In the genomic region with DNA sequence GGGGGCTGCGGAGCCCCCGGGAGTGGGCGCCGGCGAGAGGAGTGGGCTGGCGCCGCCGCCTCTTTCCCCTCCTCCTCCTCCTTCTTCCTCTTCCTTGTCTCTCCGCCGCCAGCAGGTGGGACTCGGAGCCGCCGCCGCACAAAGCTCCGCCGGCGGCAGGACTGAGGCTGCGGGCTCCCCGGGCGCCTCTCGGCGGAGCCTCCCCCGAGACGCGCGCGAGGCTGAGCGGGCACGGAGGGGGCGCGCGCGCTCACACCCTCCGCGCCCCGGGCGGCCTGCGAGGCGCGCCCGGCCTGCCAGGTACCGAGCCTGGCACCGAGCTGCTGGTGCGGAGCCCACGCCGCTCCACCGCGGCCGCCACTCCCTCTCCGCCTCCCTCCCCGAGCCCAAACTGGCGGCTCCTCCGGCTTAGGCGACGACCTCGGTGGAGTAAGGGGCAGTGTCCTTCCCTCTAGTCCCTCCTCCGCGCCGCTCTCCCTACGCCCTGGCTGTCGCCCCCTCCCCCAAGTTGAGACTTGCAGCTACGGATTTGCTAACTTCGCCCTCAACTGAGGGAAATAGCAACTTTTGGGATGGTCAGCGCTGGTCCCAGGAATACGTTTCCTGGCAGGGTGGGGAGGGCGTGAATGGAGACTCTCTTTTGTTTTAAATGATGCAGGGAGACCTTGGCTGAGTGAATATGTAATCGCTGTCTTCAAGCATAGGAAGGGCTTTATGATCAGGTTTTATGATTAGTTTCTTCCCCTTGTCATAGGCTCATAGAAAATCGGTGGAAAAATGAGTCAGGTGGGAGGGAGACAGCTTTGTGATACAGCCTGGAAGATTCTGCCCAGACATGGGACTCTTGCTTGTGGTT, we compare ENCODE assay signal across 8 cellular contexts.
A peak's percentile ranks its signal among the peaks of the same experiment; 100 is the strongest.
DNase-seq lines count a peak whose midpoint lies in the region; ATAC-seq and TF ChIP-seq lines count a peak whose summit lies in the region.

No MANE protein-coding gene starts in this region.

- peak; percentile 31 for TF ChIP-seq CTCF in progenitor cell of endocrine pancreas (IDR thresholded peaks at IDR 0.05; ENCODE audit: unreplicated experiment)

- H3K4me1 Mint-ChIP-seq in activated T-helper 17 cell treated with anti-CD3 and anti-CD28 coated beads, Interleukin-2, amount 50 U/mL, for 72 hours, result peaks cover 6% of the 10 kb centered on the region
- H3K4me1 Mint-ChIP-seq in progenitor cell of endocrine pancreas (ENCODE audit: low read depth), result peaks cover 20% of the 10 kb centered on the region

- H3K27ac Mint-ChIP-seq in activated T-helper 17 cell treated with anti-CD3 and anti-CD28 coated beads, Interleukin-2, amount 50 U/mL, for 72 hours, result peak overlapping the region; percentile 26
- H3K27ac Mint-ChIP-seq in progenitor cell of endocrine pancreas, result peak overlapping the region; percentile 95

- intact Hi-C loops in Right ventricle myocardium inferior (cut with DNase I), result no loop called here
- intact Hi-C loops in cardiac septum (cut with DNase I), result no loop called here
- intact Hi-C loops in Right ventricle myocardium superior (cut with DNase I), result no loop called here

- H3K9me3 Mint-ChIP-seq in activated T-helper 17 cell treated with anti-CD3 and anti-CD28 coated beads, Interleukin-2, amount 50 U/mL, for 72 hours, result no peaks in the 10 kb centered on the region
- no peaks in the 10 kb centered on the region for H3K9me3 Mint-ChIP-seq in progenitor cell of endocrine pancreas (ENCODE audit: low read depth)

- H3K4me3 Mint-ChIP-seq in activated T-helper 17 cell treated with anti-CD3 and anti-CD28 coated beads, Interleukin-2, amount 50 U/mL, for 72 hours, result peak overlapping the region; percentile 84
- H3K4me3 Mint-ChIP-seq in progenitor cell of endocrine pancreas (ENCODE audit: low read depth), result peak overlapping the region; percentile 90

- no peaks in the 10 kb centered on the region for H3K36me3 Mint-ChIP-seq in activated T-helper 17 cell treated with anti-CD3 and anti-CD28 coated beads, Interleukin-2, amount 50 U/mL, for 72 hours (ENCODE audit: low read depth)
- no peaks in the 10 kb centered on the region for H3K36me3 Mint-ChIP-seq in progenitor cell of endocrine pancreas (ENCODE audit: insufficient read depth)

- peaks cover 43% of the 10 kb centered on the region for H3K27me3 Mint-ChIP-seq in activated T-helper 17 cell treated with anti-CD3 and anti-CD28 coated beads, Interleukin-2, amount 50 U/mL, for 72 hours
- H3K27me3 Mint-ChIP-seq in progenitor cell of endocrine pancreas, result peaks cover 8% of the 10 kb centered on the region

- ATAC-seq in Right ventricle myocardium inferior (peak; percentile 77), HG03039 (IDR thresholded peaks at IDR 0.05; ENCODE audit: unreplicated experiment) (peak; percentile 74), Right ventricle myocardium superior (ENCODE audit: poor library complexity) (peak; percentile 78)
- peak; percentile 61 for ATAC-seq in activated T-helper 17 cell treated with anti-CD3 and anti-CD28 coated beads, Interleukin-2, amount 50 U/mL, for 72 hours (replicated peaks)

- peak; percentile 72 for DNase-seq in Right ventricle myocardium inferior (ENCODE audit: missing footprints)
- no peak for DNase-seq in cardiac septum (ENCODE audit: low spot score)
- peak; percentile 27 to 49 for DNase-seq in NOMO-1 (lab: John Stamatoyannopoulos, UW; ENCODE audit: unreplicated experiment in 2 of 2)
- DNase-seq in Right ventricle myocardium superior, result peak; percentile 54
- DNase-seq in progenitor cell of endocrine pancreas (ENCODE audit: low spot score, unreplicated experiment), result peak; percentile 41
- no peak for DNase-seq in UCSD-AML1 (lab: John Stamatoyannopoulos, UW; ENCODE audit: unreplicated experiment)

Comparison
In these comparisons a context has a peak if more than half of its experiments do, and no peak if none do; other contexts are left out.
1. DNase-seq: peak in Right ventricle myocardium inferior (single experiment), NOMO-1 (2 of 2), Right ventricle myocardium superior (single experiment) and progenitor cell of endocrine pancreas (single experiment); none in cardiac septum (single experiment) and UCSD-AML1 (single experiment).
2. Peak in every context shown above with its lines, with median percentiles within 50 percentile points of each other: ATAC-seq.